1 cellular context compared by ENCODE assay signal in the genomic region with DNA sequence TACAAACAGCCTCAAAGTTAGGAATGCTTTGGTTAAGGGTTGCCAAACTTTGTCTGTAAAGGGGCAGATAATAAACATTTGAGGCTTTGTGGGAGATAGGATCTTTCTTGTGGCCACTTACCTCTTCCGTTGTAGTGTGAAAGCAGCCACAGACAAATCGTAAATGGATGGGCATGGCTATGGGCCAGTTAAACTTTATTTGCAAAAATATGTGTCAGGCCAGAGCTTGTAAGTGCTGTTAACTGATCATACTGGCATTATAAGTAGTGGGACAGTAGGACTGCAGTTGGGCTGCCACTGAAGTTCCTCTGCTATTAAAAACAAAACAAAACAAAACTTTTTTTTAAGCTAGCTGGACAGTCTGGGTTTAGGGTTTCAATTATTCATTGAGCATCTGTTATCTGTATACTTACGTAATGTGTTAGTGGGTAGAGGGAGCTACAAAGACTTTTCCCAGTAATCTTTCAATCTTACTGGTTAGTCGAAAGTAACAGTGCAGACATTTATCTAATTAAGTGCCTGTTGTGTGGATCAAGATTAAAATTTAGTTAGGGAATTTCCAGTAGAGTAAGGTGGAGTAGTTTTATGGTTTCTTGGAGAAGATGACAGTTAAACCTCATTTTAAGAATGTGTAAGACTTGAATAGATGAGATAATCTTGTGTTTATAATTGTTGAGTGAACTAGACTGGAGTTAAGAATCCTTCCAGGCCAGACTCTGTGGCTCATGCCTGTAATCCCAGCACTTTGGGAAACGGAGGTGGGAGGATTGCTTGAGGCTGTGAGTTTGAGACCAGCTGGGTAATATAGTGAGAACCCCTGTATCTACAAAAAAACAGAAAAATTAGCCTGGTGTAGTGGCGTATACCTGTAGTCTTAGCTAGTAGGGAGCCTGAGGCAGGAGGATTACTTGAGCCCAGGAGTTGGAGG.
A peak's percentile ranks its signal among the peaks of the same experiment; 100 is the strongest.
TF ChIP-seq lines count a peak whose summit lies in the region.

No MANE protein-coding gene starts in this region.

TF ChIP-seq in HEK293, 187 proteins besides CTCF, POLR2A, EP300 and RAD21 (continued from another document and continues in another):
- TF ChIP-seq, protein P1, sequence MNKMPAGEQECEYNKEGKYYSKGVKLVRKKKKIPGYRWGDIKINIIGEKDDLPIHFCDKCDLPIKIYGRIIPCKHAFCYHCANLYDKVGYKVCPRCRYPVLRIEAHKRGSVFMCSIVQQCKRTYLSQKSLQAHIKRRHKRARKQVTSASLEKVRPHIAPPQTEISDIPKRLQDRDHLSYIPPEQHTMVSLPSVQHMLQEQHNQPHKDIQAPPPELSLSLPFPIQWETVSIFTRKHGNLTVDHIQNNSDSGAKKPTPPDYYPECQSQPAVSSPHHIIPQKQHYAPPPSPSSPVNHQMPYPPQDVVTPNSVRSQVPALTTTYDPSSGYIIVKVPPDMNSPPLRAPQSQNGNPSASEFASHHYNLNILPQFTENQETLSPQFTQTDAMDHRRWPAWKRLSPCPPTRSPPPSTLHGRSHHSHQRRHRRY (tag by site-specific recombination; IDR thresholded peaks at IDR 0.05) = no peak
- TF ChIP-seq ZNF394 (tag by site-specific recombination; IDR thresholded peaks at IDR 0.05; ENCODE audit: borderline replicate concordance) (peak; percentile 50; the same call in 1 of the 2 replicates), SCRT1 (tag by site-specific recombination; IDR thresholded peaks at IDR 0.05; ENCODE audit: borderline replicate concordance) (0 out of 2 replicates have a peak, but pooled peaks have one; percentile 7), ZFP41 (tag by site-specific recombination; IDR thresholded peaks at IDR 0.05; ENCODE audit: borderline replicate concordance) (no peak), ZNF2 (tag by site-specific recombination; IDR thresholded peaks at IDR 0.05) (peak; percentile 47; the same call in 1 of the 2 replicates), ZNF274 (IDR thresholded peaks at IDR 0.05; ENCODE audit: low read length) (no peak), ZNF274 (tag by site-specific recombination; IDR thresholded peaks at IDR 0.05; ENCODE audit: borderline replicate concordance) (no peak), ZBTB20 (tag by site-specific recombination; IDR thresholded peaks at IDR 0.05) (0 out of 2 replicates have a peak, but pooled peaks have one; percentile 21), GLIS1 (tag by site-specific recombination; IDR thresholded peaks at IDR 0.05) (0 out of 2 replicates have a peak, but pooled peaks have one; percentile 18), HOXC10 (CRISPR knock-in tag; IDR thresholded peaks at IDR 0.05) (no peak), KLF8 (tag by site-specific recombination; IDR thresholded peaks at IDR 0.05) (peak; percentile 71), YY2 (tag by site-specific recombination; IDR thresholded peaks at IDR 0.05) (no peak), ZNF157 (tag by site-specific recombination; IDR thresholded peaks at IDR 0.05) (no peak), ZNF600 (tag by site-specific recombination; IDR thresholded peaks at IDR 0.05) (peak; percentile 59), ZNF830 (tag by site-specific recombination; IDR thresholded peaks at IDR 0.05; ENCODE audit: low read depth) (no peak), ZFP37 (tag by site-specific recombination; IDR thresholded peaks at IDR 0.05) (no peak), ZNF112 (tag by site-specific recombination; IDR thresholded peaks at IDR 0.05) (no peak), RBAK (tag by site-specific recombination; IDR thresholded peaks at IDR 0.05) (no peak), ZNF629 (tag by site-specific recombination; IDR thresholded peaks at IDR 0.05) (peak; percentile 88), ZNF416 (tag by site-specific recombination; IDR thresholded peaks at IDR 0.05) (no peak), SETDB1 (IDR thresholded peaks at IDR 0.05; ENCODE audit: insufficient read length, low read length) (no peak), PRDM1 (tag by site-specific recombination; IDR thresholded peaks at IDR 0.05) (no peak), ZNF426 (tag by site-specific recombination; IDR thresholded peaks at IDR 0.05) (no peak), ZBTB21 (tag by site-specific recombination; IDR thresholded peaks at IDR 0.05) (no peak)
- TF ChIP-seq, protein P2, sequence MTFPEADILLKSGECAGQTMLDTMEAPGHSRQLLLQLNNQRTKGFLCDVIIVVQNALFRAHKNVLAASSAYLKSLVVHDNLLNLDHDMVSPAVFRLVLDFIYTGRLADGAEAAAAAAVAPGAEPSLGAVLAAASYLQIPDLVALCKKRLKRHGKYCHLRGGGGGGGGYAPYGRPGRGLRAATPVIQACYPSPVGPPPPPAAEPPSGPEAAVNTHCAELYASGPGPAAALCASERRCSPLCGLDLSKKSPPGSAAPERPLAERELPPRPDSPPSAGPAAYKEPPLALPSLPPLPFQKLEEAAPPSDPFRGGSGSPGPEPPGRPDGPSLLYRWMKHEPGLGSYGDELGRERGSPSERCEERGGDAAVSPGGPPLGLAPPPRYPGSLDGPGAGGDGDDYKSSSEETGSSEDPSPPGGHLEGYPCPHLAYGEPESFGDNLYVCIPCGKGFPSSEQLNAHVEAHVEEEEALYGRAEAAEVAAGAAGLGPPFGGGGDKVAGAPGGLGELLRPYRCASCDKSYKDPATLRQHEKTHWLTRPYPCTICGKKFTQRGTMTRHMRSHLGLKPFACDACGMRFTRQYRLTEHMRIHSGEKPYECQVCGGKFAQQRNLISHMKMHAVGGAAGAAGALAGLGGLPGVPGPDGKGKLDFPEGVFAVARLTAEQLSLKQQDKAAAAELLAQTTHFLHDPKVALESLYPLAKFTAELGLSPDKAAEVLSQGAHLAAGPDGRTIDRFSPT (tag by site-specific recombination; IDR thresholded peaks at IDR 0.05) = peak; percentile 85
- TF ChIP-seq, protein P3, sequence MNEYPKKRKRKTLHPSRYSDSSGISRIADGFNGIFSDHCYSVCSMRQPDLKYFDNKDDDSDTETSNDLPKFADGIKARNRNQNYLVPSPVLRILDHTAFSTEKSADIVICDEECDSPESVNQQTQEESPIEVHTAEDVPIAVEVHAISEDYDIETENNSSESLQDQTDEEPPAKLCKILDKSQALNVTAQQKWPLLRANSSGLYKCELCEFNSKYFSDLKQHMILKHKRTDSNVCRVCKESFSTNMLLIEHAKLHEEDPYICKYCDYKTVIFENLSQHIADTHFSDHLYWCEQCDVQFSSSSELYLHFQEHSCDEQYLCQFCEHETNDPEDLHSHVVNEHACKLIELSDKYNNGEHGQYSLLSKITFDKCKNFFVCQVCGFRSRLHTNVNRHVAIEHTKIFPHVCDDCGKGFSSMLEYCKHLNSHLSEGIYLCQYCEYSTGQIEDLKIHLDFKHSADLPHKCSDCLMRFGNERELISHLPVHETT (tag by site-specific recombination; IDR thresholded peaks at IDR 0.05) = peak; percentile 83
- TF ChIP-seq, protein P4, sequence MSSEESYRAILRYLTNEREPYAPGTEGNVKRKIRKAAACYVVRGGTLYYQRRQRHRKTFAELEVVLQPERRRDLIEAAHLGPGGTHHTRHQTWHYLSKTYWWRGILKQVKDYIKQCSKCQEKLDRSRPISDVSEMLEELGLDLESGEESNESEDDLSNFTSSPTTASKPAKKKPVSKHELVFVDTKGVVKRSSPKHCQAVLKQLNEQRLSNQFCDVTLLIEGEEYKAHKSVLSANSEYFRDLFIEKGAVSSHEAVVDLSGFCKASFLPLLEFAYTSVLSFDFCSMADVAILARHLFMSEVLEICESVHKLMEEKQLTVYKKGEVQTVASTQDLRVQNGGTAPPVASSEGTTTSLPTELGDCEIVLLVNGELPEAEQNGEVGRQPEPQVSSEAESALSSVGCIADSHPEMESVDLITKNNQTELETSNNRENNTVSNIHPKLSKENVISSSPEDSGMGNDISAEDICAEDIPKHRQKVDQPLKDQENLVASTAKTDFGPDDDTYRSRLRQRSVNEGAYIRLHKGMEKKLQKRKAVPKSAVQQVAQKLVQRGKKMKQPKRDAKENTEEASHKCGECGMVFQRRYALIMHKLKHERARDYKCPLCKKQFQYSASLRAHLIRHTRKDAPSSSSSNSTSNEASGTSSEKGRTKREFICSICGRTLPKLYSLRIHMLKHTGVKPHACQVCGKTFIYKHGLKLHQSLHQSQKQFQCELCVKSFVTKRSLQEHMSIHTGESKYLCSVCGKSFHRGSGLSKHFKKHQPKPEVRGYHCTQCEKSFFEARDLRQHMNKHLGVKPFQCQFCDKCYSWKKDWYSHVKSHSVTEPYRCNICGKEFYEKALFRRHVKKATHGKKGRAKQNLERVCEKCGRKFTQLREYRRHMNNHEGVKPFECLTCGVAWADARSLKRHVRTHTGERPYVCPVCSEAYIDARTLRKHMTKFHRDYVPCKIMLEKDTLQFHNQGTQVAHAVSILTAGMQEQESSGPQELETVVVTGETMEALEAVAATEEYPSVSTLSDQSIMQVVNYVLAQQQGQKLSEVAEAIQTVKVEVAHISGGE (tag by site-specific recombination; conservative IDR thresholded peaks at IDR 0.05; ENCODE audit: low read depth) = 0 out of 2 replicates have a peak, but pooled peaks have one; percentile 12
- TF ChIP-seq, protein P5, sequence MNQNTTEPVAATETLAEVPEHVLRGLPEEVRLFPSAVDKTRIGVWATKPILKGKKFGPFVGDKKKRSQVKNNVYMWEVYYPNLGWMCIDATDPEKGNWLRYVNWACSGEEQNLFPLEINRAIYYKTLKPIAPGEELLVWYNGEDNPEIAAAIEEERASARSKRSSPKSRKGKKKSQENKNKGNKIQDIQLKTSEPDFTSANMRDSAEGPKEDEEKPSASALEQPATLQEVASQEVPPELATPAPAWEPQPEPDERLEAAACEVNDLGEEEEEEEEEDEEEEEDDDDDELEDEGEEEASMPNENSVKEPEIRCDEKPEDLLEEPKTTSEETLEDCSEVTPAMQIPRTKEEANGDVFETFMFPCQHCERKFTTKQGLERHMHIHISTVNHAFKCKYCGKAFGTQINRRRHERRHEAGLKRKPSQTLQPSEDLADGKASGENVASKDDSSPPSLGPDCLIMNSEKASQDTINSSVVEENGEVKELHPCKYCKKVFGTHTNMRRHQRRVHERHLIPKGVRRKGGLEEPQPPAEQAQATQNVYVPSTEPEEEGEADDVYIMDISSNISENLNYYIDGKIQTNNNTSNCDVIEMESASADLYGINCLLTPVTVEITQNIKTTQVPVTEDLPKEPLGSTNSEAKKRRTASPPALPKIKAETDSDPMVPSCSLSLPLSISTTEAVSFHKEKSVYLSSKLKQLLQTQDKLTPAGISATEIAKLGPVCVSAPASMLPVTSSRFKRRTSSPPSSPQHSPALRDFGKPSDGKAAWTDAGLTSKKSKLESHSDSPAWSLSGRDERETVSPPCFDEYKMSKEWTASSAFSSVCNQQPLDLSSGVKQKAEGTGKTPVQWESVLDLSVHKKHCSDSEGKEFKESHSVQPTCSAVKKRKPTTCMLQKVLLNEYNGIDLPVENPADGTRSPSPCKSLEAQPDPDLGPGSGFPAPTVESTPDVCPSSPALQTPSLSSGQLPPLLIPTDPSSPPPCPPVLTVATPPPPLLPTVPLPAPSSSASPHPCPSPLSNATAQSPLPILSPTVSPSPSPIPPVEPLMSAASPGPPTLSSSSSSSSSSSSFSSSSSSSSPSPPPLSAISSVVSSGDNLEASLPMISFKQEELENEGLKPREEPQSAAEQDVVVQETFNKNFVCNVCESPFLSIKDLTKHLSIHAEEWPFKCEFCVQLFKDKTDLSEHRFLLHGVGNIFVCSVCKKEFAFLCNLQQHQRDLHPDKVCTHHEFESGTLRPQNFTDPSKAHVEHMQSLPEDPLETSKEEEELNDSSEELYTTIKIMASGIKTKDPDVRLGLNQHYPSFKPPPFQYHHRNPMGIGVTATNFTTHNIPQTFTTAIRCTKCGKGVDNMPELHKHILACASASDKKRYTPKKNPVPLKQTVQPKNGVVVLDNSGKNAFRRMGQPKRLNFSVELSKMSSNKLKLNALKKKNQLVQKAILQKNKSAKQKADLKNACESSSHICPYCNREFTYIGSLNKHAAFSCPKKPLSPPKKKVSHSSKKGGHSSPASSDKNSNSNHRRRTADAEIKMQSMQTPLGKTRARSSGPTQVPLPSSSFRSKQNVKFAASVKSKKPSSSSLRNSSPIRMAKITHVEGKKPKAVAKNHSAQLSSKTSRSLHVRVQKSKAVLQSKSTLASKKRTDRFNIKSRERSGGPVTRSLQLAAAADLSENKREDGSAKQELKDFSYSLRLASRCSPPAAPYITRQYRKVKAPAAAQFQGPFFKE (tag by site-specific recombination; IDR thresholded peaks at IDR 0.05; ENCODE audit: borderline replicate concordance) = no peak
- TF ChIP-seq, protein P6, sequence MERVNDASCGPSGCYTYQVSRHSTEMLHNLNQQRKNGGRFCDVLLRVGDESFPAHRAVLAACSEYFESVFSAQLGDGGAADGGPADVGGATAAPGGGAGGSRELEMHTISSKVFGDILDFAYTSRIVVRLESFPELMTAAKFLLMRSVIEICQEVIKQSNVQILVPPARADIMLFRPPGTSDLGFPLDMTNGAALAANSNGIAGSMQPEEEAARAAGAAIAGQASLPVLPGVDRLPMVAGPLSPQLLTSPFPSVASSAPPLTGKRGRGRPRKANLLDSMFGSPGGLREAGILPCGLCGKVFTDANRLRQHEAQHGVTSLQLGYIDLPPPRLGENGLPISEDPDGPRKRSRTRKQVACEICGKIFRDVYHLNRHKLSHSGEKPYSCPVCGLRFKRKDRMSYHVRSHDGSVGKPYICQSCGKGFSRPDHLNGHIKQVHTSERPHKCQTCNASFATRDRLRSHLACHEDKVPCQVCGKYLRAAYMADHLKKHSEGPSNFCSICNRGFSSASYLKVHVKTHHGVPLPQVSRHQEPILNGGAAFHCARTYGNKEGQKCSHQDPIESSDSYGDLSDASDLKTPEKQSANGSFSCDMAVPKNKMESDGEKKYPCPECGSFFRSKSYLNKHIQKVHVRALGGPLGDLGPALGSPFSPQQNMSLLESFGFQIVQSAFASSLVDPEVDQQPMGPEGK (tag by site-specific recombination; IDR thresholded peaks at IDR 0.05) = peak; percentile 16; the same call in 1 of the 2 replicates
- TF ChIP-seq, protein P7, sequence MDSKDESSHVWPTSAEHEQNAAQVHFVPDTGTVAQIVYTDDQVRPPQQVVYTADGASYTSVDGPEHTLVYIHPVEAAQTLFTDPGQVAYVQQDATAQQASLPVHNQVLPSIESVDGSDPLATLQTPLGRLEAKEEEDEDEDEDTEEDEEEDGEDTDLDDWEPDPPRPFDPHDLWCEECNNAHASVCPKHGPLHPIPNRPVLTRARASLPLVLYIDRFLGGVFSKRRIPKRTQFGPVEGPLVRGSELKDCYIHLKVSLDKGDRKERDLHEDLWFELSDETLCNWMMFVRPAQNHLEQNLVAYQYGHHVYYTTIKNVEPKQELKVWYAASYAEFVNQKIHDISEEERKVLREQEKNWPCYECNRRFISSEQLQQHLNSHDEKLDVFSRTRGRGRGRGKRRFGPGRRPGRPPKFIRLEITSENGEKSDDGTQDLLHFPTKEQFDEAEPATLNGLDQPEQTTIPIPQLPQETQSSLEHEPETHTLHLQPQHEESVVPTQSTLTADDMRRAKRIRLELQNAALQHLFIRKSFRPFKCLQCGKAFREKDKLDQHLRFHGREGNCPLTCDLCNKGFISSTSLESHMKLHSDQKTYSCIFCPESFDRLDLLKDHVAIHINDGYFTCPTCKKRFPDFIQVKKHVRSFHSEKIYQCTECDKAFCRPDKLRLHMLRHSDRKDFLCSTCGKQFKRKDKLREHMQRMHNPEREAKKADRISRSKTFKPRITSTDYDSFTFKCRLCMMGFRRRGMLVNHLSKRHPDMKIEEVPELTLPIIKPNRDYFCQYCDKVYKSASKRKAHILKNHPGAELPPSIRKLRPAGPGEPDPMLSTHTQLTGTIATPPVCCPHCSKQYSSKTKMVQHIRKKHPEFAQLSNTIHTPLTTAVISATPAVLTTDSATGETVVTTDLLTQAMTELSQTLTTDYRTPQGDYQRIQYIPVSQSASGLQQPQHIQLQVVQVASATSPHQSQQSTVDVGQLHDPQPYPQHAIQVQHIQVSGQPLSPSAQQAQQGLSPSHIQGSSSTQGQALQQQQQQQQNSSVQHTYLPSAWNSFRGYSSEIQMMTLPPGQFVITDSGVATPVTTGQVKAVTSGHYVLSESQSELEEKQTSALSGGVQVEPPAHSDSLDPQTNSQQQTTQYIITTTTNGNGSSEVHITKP (tag by site-specific recombination; IDR thresholded peaks at IDR 0.05) = peak; percentile 34; the same call in 1 of the 2 replicates
